ENCODE assay signal across 28 cellular contexts in genomic region chr10:48322017-48322416, GRCh38. TPM values are rescaled to one million over a fixed set of nuclear protein-coding genes. Genes with fewer than 3 reads are reported as not detected.
"Had no signal": no experiment of that assay in that cellular context is flagged by ENCODE, and none has a peak within 500 bp of the region (broad histone marks: within the 10 kb centered on the region; RNA-seq: fewer than 3 reads in every experiment).

No MANE protein-coding gene starts in this region.

- H3K9me3 Mint-ChIP-seq: naive thymus-derived CD8-positive, alpha-beta T cell; neural crest cell; stimulated activated naive B cell treated with anti-CD40 and anti-IgM and Interleukin-4, amounts not matched to agents 10 μg/mL and 1 μg/mL and 100 μg/mL, for 72 hours; stimulated activated naive CD8-positive, alpha-beta T cell treated with anti-CD3 and anti-CD28 coated beads, Interleukin-15, Interleukin-2, amounts not matched to agents 100 ng/mL and 50 ng/mL, for 24 hours; type B pancreatic cell had no signal

- H3K4me3 Mint-ChIP-seq: naive thymus-derived CD8-positive, alpha-beta T cell; nephron; neural crest cell; stimulated activated naive B cell treated with anti-CD40 and anti-IgM and Interleukin-4, amounts not matched to agents 10 μg/mL and 1 μg/mL and 100 μg/mL, for 72 hours; stimulated activated naive CD8-positive, alpha-beta T cell treated with anti-CD3 and anti-CD28 coated beads, Interleukin-15, Interleukin-2, amounts not matched to agents 100 ng/mL and 50 ng/mL, for 24 hours; type B pancreatic cell had no signal

- ATAC-seq: left colon; left lung; lower lobe of right lung; naive thymus-derived CD8-positive, alpha-beta T cell; right lobe of liver; stimulated activated naive B cell treated with anti-CD40 and anti-IgM and Interleukin-4, amounts not matched to agents 10 μg/mL and 1 μg/mL and 100 μg/mL, for 72 hours had no signal

- DNase-seq: hippocampal formation; kidney glomerular epithelial cell; left colon; left lung; lower lobe of right lung; mammary epithelial cell; mesenchymal stem cell; naive thymus-derived CD8-positive, alpha-beta T cell; nucleus accumbens; right lobe of liver; stimulated activated CD4-positive, alpha-beta T cell treated with anti-CD3 and anti-CD28 coated beads, Interleukin-1b, Interleukin-23, amount 100 ng/mL, for 48 hours; stimulated activated CD4-positive, alpha-beta T cell treated with anti-CD3 and anti-CD28 coated beads, Interleukin-4, amount 100 ng/mL, for 1 hour; stimulated activated naive B cell treated with anti-CD40 and anti-IgM and Interleukin-4, amounts not matched to agents 10 μg/mL and 1 μg/mL and 100 μg/mL, for 72 hours; uterus had no signal

- H3K27ac Mint-ChIP-seq: nephron; progenitor cell of endocrine pancreas; stimulated activated naive B cell treated with anti-CD40 and anti-IgM and Interleukin-4, amounts not matched to agents 10 μg/mL and 1 μg/mL and 100 μg/mL, for 72 hours; stimulated activated naive CD8-positive, alpha-beta T cell treated with anti-CD3 and anti-CD28 coated beads, Interleukin-15, Interleukin-2, amounts not matched to agents 100 ng/mL and 50 ng/mL, for 24 hours; type B pancreatic cell had no signal

- H3K4me3 ChIP-seq: left lung, lower lobe of right lung, right atrium auricular region, right lobe of liver, smooth muscle cell, suprapubic skin, thoracic aorta, tibial nerve, uterus had no signal

- H3K27me3 Mint-ChIP-seq: naive thymus-derived CD8-positive, alpha-beta T cell; progenitor cell of endocrine pancreas; stimulated activated naive B cell treated with anti-CD40 and anti-IgM and Interleukin-4, amounts not matched to agents 10 μg/mL and 1 μg/mL and 100 μg/mL, for 72 hours; stimulated activated naive CD8-positive, alpha-beta T cell treated with anti-CD3 and anti-CD28 coated beads, Interleukin-15, Interleukin-2, amounts not matched to agents 100 ng/mL and 50 ng/mL, for 24 hours; type B pancreatic cell had no signal

- H3K4me1 Mint-ChIP-seq: nephron had no signal

RNA-seq across cellular contexts. Expression of gene FRMPD2, which starts 47.5 kb away (rescaled TPM):
- total RNA-seq: naive thymus-derived CD8-positive, alpha-beta T cell; osteocyte; pulmonary artery endothelial cell; right lobe of liver; skeletal muscle tissue; smooth muscle cell; subcutaneous adipose tissue; thoracic aorta had no signal
